9 cellular contexts compared by ENCODE assay signal in the genomic region with DNA sequence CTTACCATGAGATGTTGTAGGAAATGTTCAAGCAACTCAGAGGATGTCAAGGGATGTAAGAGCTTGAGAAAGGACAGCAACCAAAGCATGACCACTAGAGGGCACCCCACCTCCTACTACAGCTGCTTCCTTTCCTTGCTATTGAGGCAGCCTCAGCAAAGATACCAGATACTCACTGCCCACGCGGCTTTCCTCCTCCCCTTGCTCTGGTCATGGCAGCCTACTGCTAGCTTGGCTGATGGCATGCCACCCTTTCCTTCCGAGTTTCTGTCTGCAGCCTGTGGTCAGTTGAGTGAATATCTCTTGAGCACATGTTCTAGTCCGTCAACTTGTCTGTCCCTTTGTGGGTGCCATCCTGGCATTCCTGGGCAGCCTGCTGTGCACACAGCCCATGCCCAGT. TPM values are rescaled to one million over a fixed set of nuclear protein-coding genes. Genes with fewer than 3 reads are reported as not detected.
A peak's percentile ranks its signal among the peaks of the same experiment; 100 is the strongest.
DNase-seq lines count a peak whose midpoint lies in the region; TF ChIP-seq lines count a peak whose summit lies in the region.
"Had no signal": no experiment of that assay in that cellular context is flagged by ENCODE, and none has a peak within 500 bp of the region (broad histone marks: within the 10 kb centered on the region; RNA-seq: fewer than 3 reads in every experiment).

No MANE protein-coding gene starts in this region.

- POLR2A ChIA-PET in SK-N-SH (lab: Yijun Ruan, JAX) = interaction anchor here (1.6 kb wide), 1 partner anchor 9 kb away, joined by 7 read pairs; no protein-coding TSS in a partner anchor

- WGBS in SK-N-SH (ENCODE audit: low lambda C conversion rate) = 29% methylated on average over 4 of the region's 4 CpGs
- WGBS in ovary, 3 donors = 7 to 27% (median 17%) methylated on average over 4 of the region's 4 CpGs

- H3K79me2 ChIP-seq in SK-N-SH (ENCODE audit: insufficient read depth) = no peaks in the 10 kb centered on the region

- H3K27me3 ChIP-seq in SK-N-SH (ENCODE audit: insufficient read depth) = no peaks in the 10 kb centered on the region
- no peaks in the 10 kb centered on the region for H3K27me3 ChIP-seq in ovary
- no peaks in the 10 kb centered on the region for H3K27me3 ChIP-seq in tibial artery
- H3K27me3 ChIP-seq: BLaER1 had no signal

- peaks cover 3% of the 10 kb centered on the region for H3K27me3 Mint-ChIP-seq in activated naive CD4-positive, alpha-beta T cell treated with anti-CD3 and anti-CD28 coated beads for 36 hours (ENCODE audit: low read depth)

- DNase-seq in NCI-H1436 (lab: John Stamatoyannopoulos, UW) (peak; percentile 20), NCI-H1436 treated with DMSO at 0.1 percent for 48 hours (lab: John Stamatoyannopoulos, UW) (no peak), NCI-H1048 (lab: John Stamatoyannopoulos, UW) (peak; percentile 7), SK-N-SH (peak; percentile 73), globus pallidus (ENCODE audit: low spot score) (peak; percentile 90), ovary (peak; percentile 78 to 89 (median 83)), tibial artery (peak; percentile 87 to 90)
- peak; percentile 94 for DNase-seq in activated naive CD4-positive, alpha-beta T cell treated with anti-CD3 and anti-CD28 coated beads for 36 hours

- no peak overlapping the region for H3K9ac ChIP-seq in SK-N-SH
- H3K9ac ChIP-seq: BLaER1 had no signal

- H3K4me3 ChIP-seq in SK-N-SH (ENCODE audit: low read depth in 2 of 2, low read length in 1 of 2) (no peak overlapping the region; a peak in 1 of 4 replicates), ovary (no peak overlapping the region), tibial artery (no peak overlapping the region)
- H3K4me3 ChIP-seq: BLaER1 had no signal

- CTCF ChIA-PET in SK-N-SH (lab: Yijun Ruan, JAX) = interaction anchor here (0.6 to 13.6 kb wide), 65 partner anchors 10 to 714 kb away, joined by 3 to 280 read pairs (median 4); a partner anchor contains a TSS
- CTCF ChIA-PET in activated naive CD4-positive, alpha-beta T cell treated with anti-CD3 and anti-CD28 coated beads for 36 hours (lab: Charles Lee) = interaction anchor here (0.6 to 15.3 kb wide), 21 partner anchors 10 to 1085 kb away, joined by 3 to 263 read pairs (median 4); no protein-coding TSS in a partner anchor

- H3K9me3 ChIP-seq in SK-N-SH = no peaks in the 10 kb centered on the region
- no peaks in the 10 kb centered on the region for H3K9me3 ChIP-seq in ovary
- no peaks in the 10 kb centered on the region for H3K9me3 ChIP-seq in tibial artery
- H3K9me3 ChIP-seq: BLaER1 had no signal

- H3K27ac ChIP-seq in SK-N-SH (ENCODE audit: low read depth in 2 of 2, low read length in 1 of 2) (no peak overlapping the region), ovary (no peak overlapping the region), tibial artery (no peak overlapping the region)
- H3K27ac ChIP-seq: BLaER1 had no signal

- H3K36me3 Mint-ChIP-seq in activated naive CD4-positive, alpha-beta T cell treated with anti-CD3 and anti-CD28 coated beads for 36 hours (ENCODE audit: low read depth) = peaks cover 33% of the 10 kb centered on the region

- H4K20me1 ChIP-seq in SK-N-SH (ENCODE audit: insufficient read depth) = no peaks in the 10 kb centered on the region

- no peak for TF ChIP-seq POLR2A in ovary (IDR thresholded peaks at IDR 0.05)

- no peak overlapping the region for H3K4me3 Mint-ChIP-seq in activated naive CD4-positive, alpha-beta T cell treated with anti-CD3 and anti-CD28 coated beads for 36 hours

- no peak overlapping the region for H3K27ac Mint-ChIP-seq in activated naive CD4-positive, alpha-beta T cell treated with anti-CD3 and anti-CD28 coated beads for 36 hours

- H3F3A ChIP-seq in SK-N-SH (replicated peaks; ENCODE audit: insufficient read depth) = no peaks in the 10 kb centered on the region

- peaks cover 25% of the 10 kb centered on the region for H3K4me1 Mint-ChIP-seq in activated naive CD4-positive, alpha-beta T cell treated with anti-CD3 and anti-CD28 coated beads for 36 hours (ENCODE audit: low read depth)

- H3K9me3 Mint-ChIP-seq in activated naive CD4-positive, alpha-beta T cell treated with anti-CD3 and anti-CD28 coated beads for 36 hours = no peaks in the 10 kb centered on the region

- peaks cover 0 to 18% of the 10 kb centered on the region in 2 experiments; a peak in 1 of 4 replicates for H3K4me1 ChIP-seq in SK-N-SH (ENCODE audit: control insufficient read depth in 1 of 2, insufficient read depth in 2 of 2, low read depth in 1 of 2, low read length in 1 of 2)
- H3K4me1 ChIP-seq in ovary (ENCODE audit: insufficient read depth) = peaks cover 4% of the 10 kb centered on the region
- peaks cover 0 to 12% (median 4%) of the 10 kb centered on the region in 4 donors for H3K4me1 ChIP-seq in tibial artery

- peak; percentile 89 for TF ChIP-seq RAD21 in SK-N-SH (IDR thresholded peaks at IDR 0.05; ENCODE audit: low read length)

- TF ChIP-seq CTCF in SK-N-SH (IDR thresholded peaks at IDR 0.05) = peak; percentile 92
- TF ChIP-seq CTCF in ovary (IDR thresholded peaks at IDR 0.05) = peak; percentile 60 to 88 (median 86)
- peak; percentile 88 for TF ChIP-seq CTCF in tibial artery (IDR thresholded peaks at IDR 0.05)

- peaks cover 18 to 31% of the 10 kb centered on the region in 2 experiments for H3K36me3 ChIP-seq in SK-N-SH (replicated peaks in 1 of 2; ENCODE audit: control insufficient read depth in 1 of 2, insufficient read depth in 2 of 2, low read length in 1 of 2)
- no peaks in the 10 kb centered on the region for H3K36me3 ChIP-seq in ovary
- H3K36me3 ChIP-seq in tibial artery = peaks cover 28 to 76% (median 51%) of the 10 kb centered on the region in 3 donors

- TF ChIP-seq EP300 in SK-N-SH (IDR thresholded peaks at IDR 0.05; ENCODE audit: borderline replicate concordance in 1 of 2, low read depth in 1 of 2, low read length in 1 of 2) (no peak), ovary (IDR thresholded peaks at IDR 0.05) (no peak)

- intact Hi-C loops in activated naive CD4-positive, alpha-beta T cell treated with anti-CD3 and anti-CD28 coated beads for 36 hours (cut with micrococcal nuclease) = loop anchor here (1.0 to 2.0 kb wide), 3 partner anchors 139 to 440 kb away; a partner anchor contains a TSS
- intact Hi-C loops in ovary (cut with DNase I) = loop anchor here (2.0 to 5.0 kb wide), 2 partner anchors 138 to 140 kb away; no protein-coding TSS in a partner anchor
- intact Hi-C loops in tibial artery (cut with DNase I; ENCODE audit: low total_unique reads) = no loop called here

- no peak overlapping the region for H3K4me2 ChIP-seq in SK-N-SH
- H3K4me2 ChIP-seq: BLaER1 had no signal

- no peak overlapping the region for H2AFZ ChIP-seq in SK-N-SH (ENCODE audit: low read depth)

- H3K9me2 ChIP-seq in SK-N-SH = no peaks in the 10 kb centered on the region

TF ChIP-seq in SK-N-SH, 30 proteins besides CTCF, POLR2A, EP300 and RAD21:
- TF ChIP-seq, protein P1, sequence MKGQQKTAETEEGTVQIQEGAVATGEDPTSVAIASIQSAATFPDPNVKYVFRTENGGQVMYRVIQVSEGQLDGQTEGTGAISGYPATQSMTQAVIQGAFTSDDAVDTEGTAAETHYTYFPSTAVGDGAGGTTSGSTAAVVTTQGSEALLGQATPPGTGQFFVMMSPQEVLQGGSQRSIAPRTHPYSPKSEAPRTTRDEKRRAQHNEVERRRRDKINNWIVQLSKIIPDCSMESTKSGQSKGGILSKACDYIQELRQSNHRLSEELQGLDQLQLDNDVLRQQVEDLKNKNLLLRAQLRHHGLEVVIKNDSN (IDR thresholded peaks at IDR 0.05; ENCODE audit: borderline replicate concordance, low read depth) = no peak
- TF ChIP-seq NRF1 (IDR thresholded peaks at IDR 0.05; ENCODE audit: low read depth, low read length) (no peak), MXI1 (IDR thresholded peaks at IDR 0.05; ENCODE audit: low read depth, low read length) (peak; percentile 45; the same call in 1 of the 2 replicates), ELF1 (IDR thresholded peaks at IDR 0.05) (no peak), EZH2phosphoT487 (IDR thresholded peaks at IDR 0.05; ENCODE audit: borderline replicate concordance, low read depth) (no peak), SMC3 (IDR thresholded peaks at IDR 0.05; ENCODE audit: low read depth, low read length) (peak; percentile 94)

RNA-seq across cellular contexts. Expression of a gene that starts 4.4 kb away (rescaled TPM):
- polyA plus RNA-seq in SK-N-SH (2012; rRNA removed) = not detected in 2 replicates
- not detected in 2 replicates for polyA plus RNA-seq in SK-N-SH (2012; cell fraction: cytosol; rRNA removed)
- polyA plus RNA-seq in SK-N-SH (2012; cell fraction: nucleus; rRNA removed) = not detected in 2 replicates
- total RNA-seq in activated naive CD4-positive, alpha-beta T cell treated with anti-CD3 and anti-CD28 coated beads for 36 hours = under 1 TPM in 1 of 2 experiments, not detected in 1; 0.30 TPM
- 1 to 10 TPM in 1 of 7 donors, under 1 TPM in 6; 0.20 to 2.3 (median 0.55) TPM for total RNA-seq in ovary
- 1 to 10 TPM in 1 of 2 donors, under 1 TPM in 1; 0.41 to 3.5 TPM for polyA plus RNA-seq in ovary

RNA-seq across cellular contexts. Expression of a gene that starts 52.5 kb away (rescaled TPM):
- not detected in 2 replicates for polyA plus RNA-seq in SK-N-SH (2012; rRNA removed)
- not detected in 2 replicates for polyA plus RNA-seq in SK-N-SH (2012; cell fraction: cytosol; rRNA removed)
- not detected in 2 replicates for polyA plus RNA-seq in SK-N-SH (2012; cell fraction: nucleus; rRNA removed)
- total RNA-seq in activated naive CD4-positive, alpha-beta T cell treated with anti-CD3 and anti-CD28 coated beads for 36 hours = not detected
- total RNA-seq in ovary = under 1 TPM in 3 of 7 donors, not detected in 4; 0.08 to 0.24 (median 0.10) TPM
- polyA plus RNA-seq in ovary = under 1 TPM in 1 of 2 donors, not detected in 1; 0.05 TPM

RNA-seq across cellular contexts. Expression of a gene that starts 56.8 kb away (rescaled TPM):
- polyA plus RNA-seq in SK-N-SH (2012; rRNA removed) = 5.5 and 5.7 TPM in 2 replicates
- 5.2 and 6.2 TPM in 2 replicates for polyA plus RNA-seq in SK-N-SH (2012; cell fraction: cytosol; rRNA removed)
- polyA plus RNA-seq in SK-N-SH (2012; cell fraction: nucleus; rRNA removed) = 7.9 and 9.9 TPM in 2 replicates
- total RNA-seq in activated naive CD4-positive, alpha-beta T cell treated with anti-CD3 and anti-CD28 coated beads for 36 hours = 10 to 100 TPM; 10.2 to 10.5 TPM
- 10 to 100 TPM; 30.2 to 81.0 (median 52.8) TPM for total RNA-seq in ovary
- polyA plus RNA-seq in ovary = 10 to 100 TPM; 32.0 to 61.0 TPM
